18 cellular contexts compared by ENCODE assay signal in genomic region chr11:76648061-76648460, GRCh38. TPM values are rescaled to one million over a fixed set of nuclear protein-coding genes. Genes with fewer than 3 reads are reported as not detected.
DNase-seq lines count a peak whose midpoint lies in the region; ATAC-seq and TF ChIP-seq lines count a peak whose summit lies in the region.
"Had no signal": no experiment of that assay in that cellular context is flagged by ENCODE, and none has a peak within 500 bp of the region (broad histone marks: within the 10 kb centered on the region; RNA-seq: fewer than 3 reads in every experiment).

No MANE protein-coding gene starts in this region.

- BruUV-seq in A673 (replicated peaks; lab: Mats Ljungman, UMichigan) = no TSS peak

- no peaks in the 10 kb centered on the region for H3K36me3 Mint-ChIP-seq in activated CD8-positive, alpha-beta memory T cell treated with anti-CD3 and anti-CD28 coated beads, Interleukin-2, amount 10 ng/mL, durations not matched to agents 7 days and 5 days

- no peaks in the 10 kb centered on the region for H3K4me1 Mint-ChIP-seq in activated CD8-positive, alpha-beta memory T cell treated with anti-CD3 and anti-CD28 coated beads, Interleukin-2, amount 10 ng/mL, durations not matched to agents 7 days and 5 days
- H3K4me1 Mint-ChIP-seq: GM23338 had no signal

- no peaks in the 10 kb centered on the region for H3K4me1 ChIP-seq in A673 (ENCODE audit: insufficient read depth, low read length, poor library complexity, severe bottlenecking)

- H3K4me3 Mint-ChIP-seq in activated CD8-positive, alpha-beta memory T cell treated with anti-CD3 and anti-CD28 coated beads, Interleukin-2, amount 10 ng/mL, durations not matched to agents 7 days and 5 days = no peak overlapping the region
- H3K4me3 Mint-ChIP-seq: CD4-positive, alpha-beta T cell; GM23338 had no signal

- no peaks in the 10 kb centered on the region for H3K36me3 ChIP-seq in A673 (ENCODE audit: insufficient read depth, low read length, poor library complexity, severe bottlenecking)
- H3K36me3 ChIP-seq: BLaER1 treated with 17β-estradiol and CSF1 and Interleukin-3, amounts not matched to agents 10 nM and 100 nM had no signal

- intact Hi-C loops in sciatic nerve (cut with DNase I) (no loop called here), A673 (cut with micrococcal nuclease; ENCODE audit: unreplicated experiment) (no loop called here)

- no peak overlapping the region for H3K27ac ChIP-seq in A673 (ENCODE audit: low read depth, low read length, poor library complexity, severe bottlenecking)
- H3K27ac ChIP-seq: BLaER1 treated with 17β-estradiol and CSF1 and Interleukin-3, amounts not matched to agents 10 nM and 100 nM had no signal

- H3K9me3 ChIP-seq in A673 (ENCODE audit: low read depth, low read length, poor library complexity, severe bottlenecking) = peaks cover 5% of the 10 kb centered on the region

- DNase-seq in activated CD8-positive, alpha-beta memory T cell treated with anti-CD3 and anti-CD28 coated beads for 24 hours = peak; percentile 21
- DNase-seq in activated CD8-positive, alpha-beta memory T cell treated with anti-CD3 and anti-CD28 coated beads, Interleukin-2, amount 10 ng/mL, durations not matched to agents 7 days and 5 days = no peak
- DNase-seq in islet precursor cell (peak; percentile 42), sciatic nerve (ENCODE audit: low spot score) (peak; percentile 13), NCI-H187 treated with DMSO at 0.1 percent for 48 hours (lab: John Stamatoyannopoulos, UW) (no peak), A673 (ENCODE audit: low spot score) (no peak)
- DNase-seq: 8988T; ACHN; CD4-positive, alpha-beta T cell; DMS153; DMS79 treated with DMSO at 0.1 percent for 48 hours; EL; GDM1; H7 had no signal

- POLR2A ChIA-PET in A673 (lab: Charles Lee; ENCODE audit: low non-redundant PET) = no interaction called here

- H3K27me3 ChIP-seq in A673 (replicated peaks; ENCODE audit: insufficient read depth, low read depth, low read length, poor library complexity) = peaks cover 11% of the 10 kb centered on the region

- H3K9me3 Mint-ChIP-seq in activated CD8-positive, alpha-beta memory T cell treated with anti-CD3 and anti-CD28 coated beads, Interleukin-2, amount 10 ng/mL, durations not matched to agents 7 days and 5 days (ENCODE audit: low read depth) = peaks cover 2% of the 10 kb centered on the region
- H3K9me3 Mint-ChIP-seq: CD4-positive, alpha-beta T cell had no signal

- CTCF ChIA-PET in activated CD8-positive, alpha-beta memory T cell treated with anti-CD3 and anti-CD28 coated beads, Interleukin-2, amount 10 ng/mL, durations not matched to agents 7 days and 5 days (lab: Charles Lee) = no interaction called here
- CTCF ChIA-PET in A673 (lab: Charles Lee) = no interaction called here

- H3K27ac Mint-ChIP-seq in activated CD8-positive, alpha-beta memory T cell treated with anti-CD3 and anti-CD28 coated beads, Interleukin-2, amount 10 ng/mL, durations not matched to agents 7 days and 5 days = no peak overlapping the region
- H3K27ac Mint-ChIP-seq: CD4-positive, alpha-beta T cell; GM23338 had no signal

- H3K27me3 Mint-ChIP-seq in activated CD8-positive, alpha-beta memory T cell treated with anti-CD3 and anti-CD28 coated beads, Interleukin-2, amount 10 ng/mL, durations not matched to agents 7 days and 5 days = peaks cover 72% of the 10 kb centered on the region

- TF ChIP-seq CTCF in A673 (conservative IDR thresholded peaks at IDR 0.05; ENCODE audit: low read depth, low read length) = no peak

- H3K4me3 ChIP-seq in A673 (ENCODE audit: low read depth, low read length, poor library complexity, severe bottlenecking) = no peak overlapping the region
- H3K4me3 ChIP-seq: BLaER1 treated with 17β-estradiol and CSF1 and Interleukin-3, amounts not matched to agents 10 nM and 100 nM; GM23338 had no signal

- no peak for ATAC-seq in activated CD8-positive, alpha-beta memory T cell treated with anti-CD3 and anti-CD28 coated beads, Interleukin-2, amount 10 ng/mL, durations not matched to agents 7 days and 5 days
- ATAC-seq in sciatic nerve (no peak), HG02885 (IDR thresholded peaks at IDR 0.05; ENCODE audit: poor library complexity, unreplicated experiment) (no peak)
- ATAC-seq: GM23338, HepG2 had no signal

RNA-seq across cellular contexts. Expression of gene LRRC32, which starts 22.5 kb away (rescaled TPM):
- 1 to 10 TPM in 1 of 2 experiments, under 1 TPM in 1; 0.32 to 4.7 TPM for total RNA-seq in activated CD8-positive, alpha-beta memory T cell treated with anti-CD3 and anti-CD28 coated beads, Interleukin-2, amount 10 ng/mL, durations not matched to agents 7 days and 5 days
- total RNA-seq in sciatic nerve (192 TPM), A673 (2021) (not detected in 2 replicates)
- total RNA-seq: HepG2 had no signal

Comparison
In these comparisons a context has a peak if more than half of its experiments do, and no peak if none do; other contexts are left out.
1. DNase-seq: peak in activated CD8-positive, alpha-beta memory T cell treated with anti-CD3 and anti-CD28 coated beads for 24 hours (single experiment), islet precursor cell (single experiment) and sciatic nerve (single experiment); none in activated CD8-positive, alpha-beta memory T cell treated with anti-CD3 and anti-CD28 coated beads, Interleukin-2, amount 10 ng/mL, durations not matched to agents 7 days and 5 days (single experiment), NCI-H187 treated with DMSO at 0.1 percent for 48 hours (single experiment) and A673 (single experiment).
2. RNA of gene LRRC32, which starts 22.5 kb away (total RNA-seq): 192 TPM in sciatic nerve (single experiment); 0.32 to 4.7 TPM in activated CD8-positive, alpha-beta memory T cell treated with anti-CD3 and anti-CD28 coated beads, Interleukin-2, amount 10 ng/mL, durations not matched to agents 7 days and 5 days and not detected in A673; every median in the first group is over 10 times any median in the second.